18 cellular contexts compared by ENCODE assay signal in the genomic region with DNA sequence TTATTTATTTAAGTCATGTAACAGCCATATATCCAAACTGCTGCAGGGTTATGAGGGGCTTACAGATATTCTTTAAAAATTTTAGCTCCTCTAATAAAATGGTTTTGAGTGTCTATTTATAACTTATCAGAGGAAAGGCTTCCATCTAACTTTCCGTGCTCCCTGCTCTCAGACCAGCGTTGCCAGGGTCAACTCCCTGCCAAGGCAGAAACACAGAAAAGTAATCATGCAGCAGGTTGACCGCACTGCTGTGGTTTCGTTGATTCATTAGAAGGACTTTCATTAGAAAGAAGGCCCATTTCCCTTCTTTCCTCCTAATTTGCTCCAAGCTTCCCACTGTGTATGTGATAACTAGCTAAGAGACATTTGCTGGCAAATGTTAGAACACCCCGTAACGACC.
"Had no signal": no experiment of that assay in that cellular context is flagged by ENCODE, and none has a peak within 500 bp of the region (broad histone marks: within the 10 kb centered on the region; RNA-seq: fewer than 3 reads in every experiment).

No MANE protein-coding gene starts in this region.

- H3K4me1 ChIP-seq: left lung, transverse colon had no signal

- H3K27me3 ChIP-seq: brain microvascular endothelial cell, gastroesophageal sphincter, transverse colon had no signal

- H3K9me3 ChIP-seq: gastroesophageal sphincter, left lung, mucosa of descending colon, transverse colon had no signal

- H3K4me3 ChIP-seq: gastroesophageal sphincter, left lung, mucosa of descending colon, smooth muscle cell, transverse colon had no signal

- H3K27ac ChIP-seq: brain microvascular endothelial cell, epithelial cell of prostate, gastroesophageal sphincter, left lung, transverse colon had no signal

- H3K4me2 ChIP-seq: smooth muscle cell had no signal

- H3K36me3 ChIP-seq: brain microvascular endothelial cell, left lung, transverse colon had no signal

- DNase-seq: activated CD4-positive, alpha-beta memory T cell treated with anti-CD3 and anti-CD28 coated beads, Interleukin-2, amount 10 ng/mL, durations not matched to agents 7 days and 5 days; activated CD4-positive, alpha-beta T cell treated with anti-CD3 and anti-CD28 coated beads for 36 hours; activated effector memory CD4-positive, alpha-beta T cell treated with anti-CD3 and anti-CD28 coated beads, Interleukin-2, amount 50 U/mL, for 16 hours; activated T-cell treated with anti-CD3 and anti-CD28 coated beads, Interleukin-2, amount 50 U/mL, for 48 hours; brain microvascular endothelial cell; cerebellar nuclear complex; effector memory CD8-positive, alpha-beta T cell; islet precursor cell; left lung; mucosa of descending colon; naive thymus-derived CD8-positive, alpha-beta T cell; stimulated activated CD4-positive, alpha-beta T cell treated with anti-CD3 and anti-CD28 coated beads, Interleukin-4, amount 100 ng/mL, for 4 hours; stimulated activated CD8-positive, alpha-beta memory T cell treated with anti-CD3 and anti-CD28 coated beads, Interleukin-4, amount 100 ng/mL, for 48 hours; stimulated activated naive CD4-positive, alpha-beta T cell treated with Interleukin-2 at 50 U/mL for 16 hours; transverse colon had no signal
